ENCODE assay signal across 8 cellular contexts in genomic region chr2:30421551-30422436, GRCh38. TPM values are rescaled to one million over a fixed set of nuclear protein-coding genes. Genes with fewer than 3 reads are reported as not detected.
DNase-seq lines count a peak whose midpoint lies in the region; ATAC-seq, FAIRE-seq and TF ChIP-seq lines count a peak whose summit lies in the region.

No MANE protein-coding gene starts in this region.

- H3K4me3 Mint-ChIP-seq in IgD-negative memory B cell = peak overlapping the region in 3 of 4 donors; percentile 25 to 80 (median 57)

- H3K9me3 Mint-ChIP-seq in IgD-negative memory B cell = peaks cover 0 to 2% (median 0%) of the 10 kb centered on the region in 3 donors

- H3K4me1 ChIP-seq in esophagus squamous epithelium = peaks cover 0 to 29% (median 15%) of the 10 kb centered on the region in 3 donors
- H3K4me1 ChIP-seq in rectal smooth muscle tissue (ENCODE audit: control insufficient read depth, insufficient read depth, low read length) = peaks cover 16% of the 10 kb centered on the region

- FAIRE-seq in GM18507 (lab: Jason Lieb, UNC) = peak; percentile 15

- H3K9me3 ChIP-seq in esophagus squamous epithelium = no peaks in the 10 kb centered on the region

- H3K4me1 Mint-ChIP-seq in IgD-negative memory B cell = peaks cover 23 to 31% (median 24%) of the 10 kb centered on the region in 3 donors

- peaks cover 2% of the 10 kb centered on the region for H3K36me3 Mint-ChIP-seq in IgD-negative memory B cell

- H3K4me3 ChIP-seq in esophagus squamous epithelium = no peak overlapping the region
- peak overlapping the region; percentile 31 for H3K4me3 ChIP-seq in rectal smooth muscle tissue (ENCODE audit: low read length)

- H3K27me3 ChIP-seq in esophagus squamous epithelium (no peaks in the 10 kb centered on the region), rectal smooth muscle tissue (ENCODE audit: control insufficient read depth, insufficient read depth, low read length) (no peaks in the 10 kb centered on the region)

- H3K36me3 ChIP-seq in esophagus squamous epithelium (no peaks in the 10 kb centered on the region), rectal smooth muscle tissue (ENCODE audit: control insufficient read depth, insufficient read depth, low read length) (no peaks in the 10 kb centered on the region)

- 50 to 53% methylated on average over 11 of the region's 11 CpGs for WGBS in esophagus squamous epithelium, 2 donors

- intact Hi-C loops in esophagus squamous epithelium (cut with DNase I) = no loop called here

- ATAC-seq in HG03571 (IDR thresholded peaks at IDR 0.05; ENCODE audit: unreplicated experiment) = no peak

- H3K27ac ChIP-seq in esophagus squamous epithelium (peak overlapping the region in 3 of 4 donors; percentile 1 to 74 (median 51)), rectal smooth muscle tissue (ENCODE audit: low read depth, low read length) (peak overlapping the region; percentile 69)

- no peak for TF ChIP-seq POLR2A in esophagus squamous epithelium (IDR thresholded peaks at IDR 0.05)

- H3K27ac Mint-ChIP-seq in IgD-negative memory B cell = peak overlapping the region; percentile 1 to 86 (median 61)

- H3K27me3 Mint-ChIP-seq in IgD-negative memory B cell = no peaks in the 10 kb centered on the region

- H3K9ac ChIP-seq in rectal smooth muscle tissue (ENCODE audit: low read length) = no peak overlapping the region

- DNase-seq in GM18507 (ENCODE audit: extremely low spot score, insufficient read length, low read depth) (no peak), esophagus squamous epithelium (lab: John Stamatoyannopoulos, UW) (no peak), dermis blood vessel endothelial cell (no peak), MV-4-11 (lab: John Stamatoyannopoulos, UW) (no peak)
- DNase-seq in activated CD4-positive, alpha-beta T cell treated with anti-CD3 and anti-CD28 coated beads, Interleukin-2, amount 50 U/mL, for 24 hours (ENCODE audit: low read depth in 1 of 2, low spot score in 1 of 2) = peak; percentile 4 to 21

- TF ChIP-seq CTCF in esophagus squamous epithelium (IDR thresholded peaks at IDR 0.05) = no peak

RNA-seq across cellular contexts. Expression of gene LCLAT1, which starts 25.3 kb away (rescaled TPM):
- 14.3 TPM for polyA plus RNA-seq in IgD-negative memory B cell
- total RNA-seq in esophagus squamous epithelium = 10 to 100 TPM; 11.9 to 13.5 (median 12.6) TPM
- 14.6 and 15.4 TPM in 2 replicates for total RNA-seq in dermis blood vessel endothelial cell

Comparison
In these comparisons a context has a peak if more than half of its experiments do, and no peak if none do; other contexts are left out.
1. DNase-seq: peak in activated CD4-positive, alpha-beta T cell treated with anti-CD3 and anti-CD28 coated beads, Interleukin-2, amount 50 U/mL, for 24 hours (2 of 2); none in GM18507 (single experiment), esophagus squamous epithelium (single experiment), dermis blood vessel endothelial cell (single experiment) and MV-4-11 (single experiment).